Comparison of ENCODE assay signal across 2 cellular contexts in genomic region chr14:50978521-50978871, GRCh38.
TF ChIP-seq lines count a peak whose summit lies in the region.

No MANE protein-coding gene starts in this region.

TF ChIP-seq in GM23338, 12 proteins besides CTCF, POLR2A, EP300 and RAD21:
- TF ChIP-seq JUNB (IDR thresholded peaks at IDR 0.05; ENCODE audit: unreplicated experiment) (no peak), ETS1 (IDR thresholded peaks at IDR 0.05) (no peak), NANOG (IDR thresholded peaks at IDR 0.05; ENCODE audit: borderline replicate concordance) (no peak), STAT1 (IDR thresholded peaks at IDR 0.05; ENCODE audit: unreplicated experiment) (no peak), POLR2AphosphoS5 (IDR thresholded peaks at IDR 0.05; ENCODE audit: low read depth) (no peak), ZNF331 (CRISPR knock-in tag; IDR thresholded peaks at IDR 0.05; ENCODE audit: low read depth) (no peak), EZH2 (IDR thresholded peaks at IDR 0.05; ENCODE audit: low read depth, unreplicated experiment) (no peak), EZH2phosphoT487 (IDR thresholded peaks at IDR 0.05; ENCODE audit: unreplicated experiment) (no peak), REST (IDR thresholded peaks at IDR 0.05; ENCODE audit: unreplicated experiment) (no peak), CREB1 (CRISPR knock-in tag; IDR thresholded peaks at IDR 0.05; ENCODE audit: low read depth) (no peak), ZNF114 (CRISPR knock-in tag; IDR thresholded peaks at IDR 0.05) (no peak)
- TF ChIP-seq, protein P1, sequence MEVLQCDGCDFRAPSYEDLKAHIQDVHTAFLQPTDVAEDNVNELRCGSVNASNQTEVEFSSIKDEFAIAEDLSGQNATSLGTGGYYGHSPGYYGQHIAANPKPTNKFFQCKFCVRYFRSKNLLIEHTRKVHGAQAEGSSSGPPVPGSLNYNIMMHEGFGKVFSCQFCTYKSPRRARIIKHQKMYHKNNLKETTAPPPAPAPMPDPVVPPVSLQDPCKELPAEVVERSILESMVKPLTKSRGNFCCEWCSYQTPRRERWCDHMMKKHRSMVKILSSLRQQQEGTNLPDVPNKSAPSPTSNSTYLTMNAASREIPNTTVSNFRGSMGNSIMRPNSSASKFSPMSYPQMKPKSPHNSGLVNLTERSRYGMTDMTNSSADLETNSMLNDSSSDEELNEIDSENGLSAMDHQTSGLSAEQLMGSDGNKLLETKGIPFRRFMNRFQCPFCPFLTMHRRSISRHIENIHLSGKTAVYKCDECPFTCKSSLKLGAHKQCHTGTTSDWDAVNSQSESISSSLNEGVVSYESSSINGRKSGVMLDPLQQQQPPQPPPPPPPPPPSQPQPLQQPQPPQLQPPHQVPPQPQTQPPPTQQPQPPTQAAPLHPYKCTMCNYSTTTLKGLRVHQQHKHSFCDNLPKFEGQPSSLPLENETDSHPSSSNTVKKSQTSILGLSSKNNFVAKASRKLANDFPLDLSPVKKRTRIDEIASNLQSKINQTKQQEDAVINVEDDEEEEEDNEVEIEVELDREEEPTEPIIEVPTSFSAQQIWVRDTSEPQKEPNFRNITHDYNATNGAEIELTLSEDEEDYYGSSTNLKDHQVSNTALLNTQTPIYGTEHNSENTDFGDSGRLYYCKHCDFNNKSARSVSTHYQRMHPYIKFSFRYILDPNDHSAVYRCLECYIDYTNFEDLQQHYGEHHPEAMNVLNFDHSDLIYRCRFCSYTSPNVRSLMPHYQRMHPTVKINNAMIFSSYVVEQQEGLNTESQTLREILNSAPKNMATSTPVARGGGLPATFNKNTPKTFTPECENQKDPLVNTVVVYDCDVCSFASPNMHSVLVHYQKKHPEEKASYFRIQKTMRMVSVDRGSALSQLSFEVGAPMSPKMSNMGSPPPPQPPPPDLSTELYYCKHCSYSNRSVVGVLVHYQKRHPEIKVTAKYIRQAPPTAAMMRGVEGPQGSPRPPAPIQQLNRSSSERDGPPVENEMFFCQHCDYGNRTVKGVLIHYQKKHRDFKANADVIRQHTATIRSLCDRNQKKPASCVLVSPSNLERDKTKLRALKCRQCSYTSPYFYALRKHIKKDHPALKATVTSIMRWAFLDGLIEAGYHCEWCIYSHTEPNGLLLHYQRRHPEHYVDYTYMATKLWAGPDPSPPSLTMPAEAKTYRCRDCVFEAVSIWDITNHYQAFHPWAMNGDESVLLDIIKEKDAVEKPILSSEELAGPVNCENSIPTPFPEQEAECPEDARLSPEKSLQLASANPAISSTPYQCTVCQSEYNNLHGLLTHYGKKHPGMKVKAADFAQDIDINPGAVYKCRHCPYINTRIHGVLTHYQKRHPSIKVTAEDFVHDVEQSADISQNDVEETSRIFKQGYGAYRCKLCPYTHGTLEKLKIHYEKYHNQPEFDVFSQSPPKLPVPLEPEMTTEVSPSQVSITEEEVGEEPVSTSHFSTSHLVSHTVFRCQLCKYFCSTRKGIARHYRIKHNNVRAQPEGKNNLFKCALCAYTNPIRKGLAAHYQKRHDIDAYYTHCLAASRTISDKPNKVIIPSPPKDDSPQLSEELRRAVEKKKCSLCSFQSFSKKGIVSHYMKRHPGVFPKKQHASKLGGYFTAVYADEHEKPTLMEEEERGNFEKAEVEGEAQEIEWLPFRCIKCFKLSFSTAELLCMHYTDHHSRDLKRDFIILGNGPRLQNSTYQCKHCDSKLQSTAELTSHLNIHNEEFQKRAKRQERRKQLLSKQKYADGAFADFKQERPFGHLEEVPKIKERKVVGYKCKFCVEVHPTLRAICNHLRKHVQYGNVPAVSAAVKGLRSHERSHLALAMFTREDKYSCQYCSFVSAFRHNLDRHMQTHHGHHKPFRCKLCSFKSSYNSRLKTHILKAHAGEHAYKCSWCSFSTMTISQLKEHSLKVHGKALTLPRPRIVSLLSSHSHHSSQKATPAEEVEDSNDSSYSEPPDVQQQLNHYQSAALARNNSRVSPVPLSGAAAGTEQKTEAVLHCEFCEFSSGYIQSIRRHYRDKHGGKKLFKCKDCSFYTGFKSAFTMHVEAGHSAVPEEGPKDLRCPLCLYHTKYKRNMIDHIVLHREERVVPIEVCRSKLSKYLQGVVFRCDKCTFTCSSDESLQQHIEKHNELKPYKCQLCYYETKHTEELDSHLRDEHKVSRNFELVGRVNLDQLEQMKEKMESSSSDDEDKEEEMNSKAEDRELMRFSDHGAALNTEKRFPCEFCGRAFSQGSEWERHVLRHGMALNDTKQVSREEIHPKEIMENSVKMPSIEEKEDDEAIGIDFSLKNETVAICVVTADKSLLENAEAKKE (CRISPR knock-in tag; IDR thresholded peaks at IDR 0.05): no peak
TF ChIP-seq in GM23338: peak in this region for 0.

TF ChIP-seq in SK-N-SH, 30 proteins besides CTCF, POLR2A, EP300 and RAD21:
- peak; percentile 30; the same call in 1 of the 2 replicates for TF ChIP-seq TCF12 (IDR thresholded peaks at IDR 0.05)
- TF ChIP-seq GATA2 (CRISPR knock-in tag; IDR thresholded peaks at IDR 0.05): peak; percentile 68
- no peak for TF ChIP-seq GABPA (IDR thresholded peaks at IDR 0.05; ENCODE audit: low read depth)
- no peak for TF ChIP-seq RCOR1 (IDR thresholded peaks at IDR 0.05; ENCODE audit: low read length)
